16 cellular contexts compared by ENCODE assay signal in genomic region chr3:128380719-128381118, GRCh38.
DNase-seq lines count a peak whose midpoint lies in the region; ATAC-seq, FAIRE-seq and TF ChIP-seq lines count a peak whose summit lies in the region.
"Had no signal": no experiment of that assay in that cellular context is flagged by ENCODE, and none has a peak within 500 bp of the region (broad histone marks: within the 10 kb centered on the region; RNA-seq: fewer than 3 reads in every experiment).

No MANE protein-coding gene starts in this region.

- in situ Hi-C loops in K562 (cut with MboI), result no loop called here

- H3K27me3 ChIP-seq in Loucy (ENCODE audit: insufficient read depth, low read length, poor library complexity, severe bottlenecking) (no peaks in the 10 kb centered on the region), K562 (ENCODE audit: control insufficient read depth in 2 of 2, insufficient read depth in 2 of 2, low read length in 2 of 2) (no peaks in the 10 kb centered on the region)

- H2AFZ ChIP-seq in Loucy (ENCODE audit: low read length), result no peak overlapping the region
- H2AFZ ChIP-seq in K562 (ENCODE audit: low read depth, low read length), result no peak overlapping the region

- no peak for TF ChIP-seq RAD21 in K562 (CRISPR knock-in tag; conservative IDR thresholded peaks at IDR 0.05 in 1 of 2, IDR thresholded peaks at IDR 0.05 in 1 of 2)

- no peak overlapping the region for H3K4me2 ChIP-seq in Loucy (ENCODE audit: low read depth, low read length, poor library complexity, severe bottlenecking)
- no peak overlapping the region for H3K4me2 ChIP-seq in K562 (ENCODE audit: insufficient read depth, low read length)

- H3K27ac ChIP-seq in 22Rv1, result peak overlapping the region; percentile 98
- H3K27ac ChIP-seq in K562 (ENCODE audit: extremely low read depth, low read depth, low read length), result no peak overlapping the region

- no peak; the same call in 2 of the 3 replicates for ATAC-seq in K562
- ATAC-seq in HG02763 (IDR thresholded peaks at IDR 0.05; ENCODE audit: unreplicated experiment), result no peak
- ATAC-seq in GM19463 (IDR thresholded peaks at IDR 0.05; ENCODE audit: unreplicated experiment), result no peak
- no peak for ATAC-seq in esophagus mucosa

- H3K4me3 ChIP-seq in Loucy (ENCODE audit: low read length, poor library complexity, severe bottlenecking) (no peak overlapping the region), K562 (no peak overlapping the region)

- H3K36me3 ChIP-seq in Loucy (ENCODE audit: insufficient read depth, low read length) (no peaks in the 10 kb centered on the region), K562 (ENCODE audit: control insufficient read depth, insufficient read depth, low read length) (no peaks in the 10 kb centered on the region)

- H4K20me1 ChIP-seq in Loucy (ENCODE audit: insufficient read depth, low read length, poor library complexity, severe bottlenecking) (no peaks in the 10 kb centered on the region), K562 (replicated peaks; ENCODE audit: control insufficient read depth, insufficient read depth, low read length) (no peaks in the 10 kb centered on the region)

- TF ChIP-seq EP300 in K562 (IDR thresholded peaks at IDR 0.05; ENCODE audit: low read length), result no peak

- peaks cover 3% of the 10 kb centered on the region for H3K27me3 Mint-ChIP-seq in nephron (ENCODE audit: low read depth)
- H3K27me3 Mint-ChIP-seq: B cell; CD4-positive, alpha-beta T cell had no signal

- peaks cover 52% of the 10 kb centered on the region for H3K4me1 ChIP-seq in Loucy (ENCODE audit: insufficient read depth, low read length, poor library complexity, severe bottlenecking)
- peaks cover 16 to 37% of the 10 kb centered on the region in 2 experiments; a peak in 4 of 5 replicates for H3K4me1 ChIP-seq in K562 (replicated peaks in 1 of 2; ENCODE audit: control insufficient read depth in 2 of 2, insufficient read depth in 2 of 2, low read length in 2 of 2)

- CTCF ChIA-PET in K562 (lab: Yijun Ruan, JAX; ENCODE audit: low intra/inter-chr PET ratio), result no interaction called here

- DNase-seq in K562 (ENCODE audit: extremely low read depth in 1 of 4, low spot score in 3 of 4), result peak in 3 of 4 experiments; percentile 22 to 42 (median 27)
- DNase-seq: C1 segment of cervical spinal cord; Caco-2; CD4-positive, alpha-beta T cell; H9 had no signal

- peak overlapping the region in 2 of 3 experiments; percentile 83 to 89 for H3K27ac Mint-ChIP-seq in nephron
- H3K27ac Mint-ChIP-seq: B cell; CD4-positive, alpha-beta T cell; H9 had no signal

- BruUV-seq in K562 (replicated peaks; lab: Mats Ljungman, UMichigan), result no TSS peak

- peak overlapping the region; percentile 38 for H3K9ac ChIP-seq in Loucy (ENCODE audit: low read depth, low read length, poor library complexity, severe bottlenecking)
- no peak overlapping the region for H3K9ac ChIP-seq in K562 (ENCODE audit: insufficient read depth in 1 of 2, low read depth in 2 of 2, low read length in 2 of 2)

- TF ChIP-seq CTCF in 22Rv1 (IDR thresholded peaks at IDR 0.05) (no peak), Loucy (conservative IDR thresholded peaks at IDR 0.05; ENCODE audit: low read length) (no peak), K562 (IDR thresholded peaks at IDR 0.05 in 2 of 3, conservative IDR thresholded peaks at IDR 0.05 in 1 of 3; ENCODE audit: insufficient read depth in 2 of 3, low read depth in 1 of 3, low read length in 3 of 3) (no peak), nephron (IDR thresholded peaks at IDR 0.05; ENCODE audit: unreplicated experiment in 3 of 3) (no peak)

- POLR2A ChIA-PET in K562 (lab: Yijun Ruan, JAX), result no interaction called here

- intact Hi-C loops in K562 (cut with micrococcal nuclease), result no loop called here

- FAIRE-seq in K562 (lab: Jason Lieb, UNC), result no peak
- FAIRE-seq: D721Med, G401.6, GM12891, H1 had no signal

- H3K36me3 Mint-ChIP-seq in nephron (ENCODE audit: low read depth), result peaks cover 4% of the 10 kb centered on the region

- H3K9me3 Mint-ChIP-seq in nephron, result no peaks in the 10 kb centered on the region
- H3K9me3 Mint-ChIP-seq: CD4-positive, alpha-beta T cell; H9 had no signal

- no peaks in the 10 kb centered on the region for H3K9me3 ChIP-seq in Loucy (ENCODE audit: insufficient read depth, low read depth, low read length)
- H3K9me3 ChIP-seq in K562 (replicated peaks; ENCODE audit: control insufficient read depth, insufficient read depth, low read depth, low read length), result no peaks in the 10 kb centered on the region
- H3K9me3 ChIP-seq: Caco-2 had no signal

- H3F3A ChIP-seq in Loucy (ENCODE audit: low read depth), result no peaks in the 10 kb centered on the region

- H3K79me2 ChIP-seq in Loucy (ENCODE audit: insufficient read depth, low read length) (no peaks in the 10 kb centered on the region), K562 (ENCODE audit: control insufficient read depth, insufficient read depth, low read length) (no peaks in the 10 kb centered on the region)

- 52% methylated on average over 6 of the region's 6 CpGs for WGBS in K562 (ENCODE audit: insufficient coverage, low coverage, missing lambda C conversion rate)

- no peaks in the 10 kb centered on the region for H3K9me2 ChIP-seq in Loucy (replicated peaks; ENCODE audit: low read depth, low read length)

- H3K4me3 Mint-ChIP-seq in nephron, result no peak overlapping the region
- H3K4me3 Mint-ChIP-seq: B cell; CD4-positive, alpha-beta T cell; H9 had no signal

- TF ChIP-seq POLR2A in K562 (conservative IDR thresholded peaks at IDR 0.05), result no peak

- H3K4me1 Mint-ChIP-seq in nephron, result peaks cover 79% of the 10 kb centered on the region

- no peaks in the 10 kb centered on the region for H3K9me1 ChIP-seq in K562 (ENCODE audit: control insufficient read depth, insufficient read depth, low read length)

TF ChIP-seq in K562, 482 proteins besides CTCF, POLR2A, EP300 and RAD21 (continues in another document):
- TF ChIP-seq CBFA2T2 (conservative IDR thresholded peaks at IDR 0.05), result peak; percentile 57
- no peak for TF ChIP-seq ZFP1 (CRISPR knock-in tag; IDR thresholded peaks at IDR 0.05)
- TF ChIP-seq ZEB2 (IDR thresholded peaks at IDR 0.05), result peak; percentile 53; the same call in 1 of the 2 replicates
- 0 out of 2 replicates have a peak, but pooled peaks have one; percentile 21 for TF ChIP-seq DPF2 (IDR thresholded peaks at IDR 0.05)
- no peak for TF ChIP-seq ZNF583 (CRISPR knock-in tag; IDR thresholded peaks at IDR 0.05)
- TF ChIP-seq CBFA2T3 (IDR thresholded peaks at IDR 0.05), result peak; percentile 73
- no peak for TF ChIP-seq MTA1 (IDR thresholded peaks at IDR 0.05; ENCODE audit: borderline replicate concordance)
- peak; percentile 38; the same call in 1 of the 2 replicates for TF ChIP-seq ARID1B (IDR thresholded peaks at IDR 0.05)
- TF ChIP-seq TEAD4 (IDR thresholded peaks at IDR 0.05; ENCODE audit: low read length), result 0 out of 2 replicates have a peak, but pooled peaks have one; percentile 12
- TF ChIP-seq TEAD4 (CRISPR knock-in tag; IDR thresholded peaks at IDR 0.05; ENCODE audit: borderline replicate concordance), result no peak
- TF ChIP-seq, protein P1, sequence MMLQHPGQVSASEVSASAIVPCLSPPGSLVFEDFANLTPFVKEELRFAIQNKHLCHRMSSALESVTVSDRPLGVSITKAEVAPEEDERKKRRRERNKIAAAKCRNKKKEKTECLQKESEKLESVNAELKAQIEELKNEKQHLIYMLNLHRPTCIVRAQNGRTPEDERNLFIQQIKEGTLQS (IDR thresholded peaks at IDR 0.05), result no peak
- TF ChIP-seq, protein P1 (CRISPR knock-in tag; conservative IDR thresholded peaks at IDR 0.05), result no peak
- TF ChIP-seq CTCFL (IDR thresholded peaks at IDR 0.05; ENCODE audit: borderline replicate concordance, insufficient read depth, low read depth, low read length, poor library complexity, severe bottlenecking), result no peak
- peak; percentile 49 for TF ChIP-seq TCF3 (CRISPR knock-in tag; IDR thresholded peaks at IDR 0.05)
- peak; percentile 54; the same call in 1 of the 2 replicates for TF ChIP-seq TAL1 (IDR thresholded peaks at IDR 0.05)
- TF ChIP-seq EGR1 (conservative IDR thresholded peaks at IDR 0.05), result 0 out of 2 replicates have a peak, but pooled peaks have one; percentile 5
- TF ChIP-seq, protein P2, sequence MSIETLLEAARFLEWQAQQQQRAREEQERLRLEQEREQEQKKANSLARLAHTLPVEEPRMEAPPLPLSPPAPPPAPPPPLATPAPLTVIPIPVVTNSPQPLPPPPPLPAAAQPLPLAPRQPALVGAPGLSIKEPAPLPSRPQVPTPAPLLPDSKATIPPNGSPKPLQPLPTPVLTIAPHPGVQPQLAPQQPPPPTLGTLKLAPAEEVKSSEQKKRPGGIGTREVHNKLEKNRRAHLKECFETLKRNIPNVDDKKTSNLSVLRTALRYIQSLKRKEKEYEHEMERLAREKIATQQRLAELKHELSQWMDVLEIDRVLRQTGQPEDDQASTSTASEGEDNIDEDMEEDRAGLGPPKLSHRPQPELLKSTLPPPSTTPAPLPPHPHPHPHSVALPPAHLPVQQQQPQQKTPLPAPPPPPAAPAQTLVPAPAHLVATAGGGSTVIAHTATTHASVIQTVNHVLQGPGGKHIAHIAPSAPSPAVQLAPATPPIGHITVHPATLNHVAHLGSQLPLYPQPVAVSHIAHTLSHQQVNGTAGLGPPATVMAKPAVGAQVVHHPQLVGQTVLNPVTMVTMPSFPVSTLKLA (conservative IDR thresholded peaks at IDR 0.05), result no peak
